Comparison of ENCODE assay signal across 23 cellular contexts in genomic region chr11:1922411-1923113, GRCh38. TPM values are rescaled to one million over a fixed set of nuclear protein-coding genes. Genes with fewer than 3 reads are reported as not detected.
DNase-seq lines count a peak whose midpoint lies in the region; ATAC-seq and TF ChIP-seq lines count a peak whose summit lies in the region.
"Had no signal": no experiment of that assay in that cellular context is flagged by ENCODE, and none has a peak within 500 bp of the region (broad histone marks: within the 10 kb centered on the region; RNA-seq: fewer than 3 reads in every experiment).

No MANE protein-coding gene starts in this region.

- no peaks in the 10 kb centered on the region for H4K20me1 ChIP-seq in neural progenitor cell (ENCODE audit: low read depth)

- H3F3A ChIP-seq in neural progenitor cell (ENCODE audit: low read depth), result no peaks in the 10 kb centered on the region

- H3K4me3 ChIP-seq in gastroesophageal sphincter, result no peak overlapping the region
- no peak overlapping the region for H3K4me3 ChIP-seq in neural progenitor cell
- H3K4me3 ChIP-seq: coronary artery, thyroid gland had no signal

- H2AFZ ChIP-seq in neural progenitor cell (replicated peaks), result no peak overlapping the region

- intact Hi-C loops in Right ventricle myocardium inferior (cut with DNase I) (no loop called here), cardiac septum (cut with DNase I) (no loop called here)

- TF ChIP-seq POLR2A in gastroesophageal sphincter (IDR thresholded peaks at IDR 0.05), result no peak

- ATAC-seq in Right ventricle myocardium inferior (no peak), gastroesophageal sphincter (no peak), HG02852 (IDR thresholded peaks at IDR 0.05; ENCODE audit: unreplicated experiment) (no peak)
- ATAC-seq: CD8-positive, alpha-beta T cell; naive thymus-derived CD4-positive, alpha-beta T cell had no signal

- TF ChIP-seq CTCF in gastroesophageal sphincter (IDR thresholded peaks at IDR 0.05) (no peak), neural progenitor cell (IDR thresholded peaks at IDR 0.05) (no peak)

- H3K4me1 Mint-ChIP-seq in neural progenitor cell, result peaks cover 12% of the 10 kb centered on the region
- H3K4me1 Mint-ChIP-seq in activated naive CD4-positive, alpha-beta T cell treated with anti-CD3 and anti-CD28 coated beads, Interleukin-2, amount 10 ng/mL, durations not matched to agents 7 days and 5 days, result peaks cover 6% of the 10 kb centered on the region

- 58 to 69% methylated on average over 3 to 4 of the region's 16 CpGs for WGBS in gastroesophageal sphincter (ENCODE audit: low coverage in 1 of 2), 2 donors

- H3K27me3 ChIP-seq in gastroesophageal sphincter, result peaks cover 15% of the 10 kb centered on the region
- H3K27me3 ChIP-seq in neural progenitor cell, result no peaks in the 10 kb centered on the region
- H3K27me3 ChIP-seq: thyroid gland had no signal

- H3K9ac ChIP-seq in neural progenitor cell, result no peak overlapping the region

- CTCF ChIA-PET in activated naive CD4-positive, alpha-beta T cell treated with anti-CD3 and anti-CD28 coated beads, Interleukin-2, amount 10 ng/mL, durations not matched to agents 7 days and 5 days (lab: Charles Lee), result interaction anchor here (0.6 to 2.3 kb wide), 6 partner anchors 31 to 1182 kb away, joined by 3 to 9 read pairs (median 4); partner anchors contain the start of gene PRR33

- H3K4me3 Mint-ChIP-seq in neural progenitor cell, result no peak overlapping the region
- H3K4me3 Mint-ChIP-seq in activated naive CD4-positive, alpha-beta T cell treated with anti-CD3 and anti-CD28 coated beads, Interleukin-2, amount 10 ng/mL, durations not matched to agents 7 days and 5 days, result no peak overlapping the region
- H3K4me3 Mint-ChIP-seq: CD8-positive, alpha-beta T cell; H9; IgD-negative memory B cell; immature natural killer cell; naive thymus-derived CD4-positive, alpha-beta T cell had no signal

- H3K36me3 ChIP-seq in gastroesophageal sphincter, result no peaks in the 10 kb centered on the region
- no peaks in the 10 kb centered on the region for H3K36me3 ChIP-seq in neural progenitor cell
- H3K36me3 ChIP-seq: thyroid gland had no signal

- H3K9me3 ChIP-seq in gastroesophageal sphincter (no peaks in the 10 kb centered on the region), neural progenitor cell (ENCODE audit: low read depth) (no peaks in the 10 kb centered on the region)
- H3K9me3 ChIP-seq: thyroid gland had no signal

- H3K4me2 ChIP-seq in neural progenitor cell, result no peak overlapping the region

- no peaks in the 10 kb centered on the region for H3K9me3 Mint-ChIP-seq in neural progenitor cell
- no peaks in the 10 kb centered on the region for H3K9me3 Mint-ChIP-seq in activated naive CD4-positive, alpha-beta T cell treated with anti-CD3 and anti-CD28 coated beads, Interleukin-2, amount 10 ng/mL, durations not matched to agents 7 days and 5 days
- H3K9me3 Mint-ChIP-seq: CD8-positive, alpha-beta T cell; H9; IgD-negative memory B cell; immature natural killer cell; naive thymus-derived CD4-positive, alpha-beta T cell had no signal

- no peaks in the 10 kb centered on the region for H3K36me3 Mint-ChIP-seq in neural progenitor cell
- no peaks in the 10 kb centered on the region for H3K36me3 Mint-ChIP-seq in activated naive CD4-positive, alpha-beta T cell treated with anti-CD3 and anti-CD28 coated beads, Interleukin-2, amount 10 ng/mL, durations not matched to agents 7 days and 5 days
- H3K36me3 Mint-ChIP-seq: CD8-positive, alpha-beta T cell; IgD-negative memory B cell; immature natural killer cell; naive thymus-derived CD4-positive, alpha-beta T cell had no signal

- no peak for TF ChIP-seq EP300 in gastroesophageal sphincter (IDR thresholded peaks at IDR 0.05)

- peak overlapping the region; percentile 85 for H3K27ac Mint-ChIP-seq in neural progenitor cell
- no peak overlapping the region for H3K27ac Mint-ChIP-seq in activated naive CD4-positive, alpha-beta T cell treated with anti-CD3 and anti-CD28 coated beads, Interleukin-2, amount 10 ng/mL, durations not matched to agents 7 days and 5 days
- H3K27ac Mint-ChIP-seq: CD8-positive, alpha-beta T cell; H9; immature natural killer cell had no signal

- H3K27me3 Mint-ChIP-seq in neural progenitor cell (ENCODE audit: insufficient read depth, low read depth), result peaks cover 9% of the 10 kb centered on the region
- H3K27me3 Mint-ChIP-seq in activated naive CD4-positive, alpha-beta T cell treated with anti-CD3 and anti-CD28 coated beads, Interleukin-2, amount 10 ng/mL, durations not matched to agents 7 days and 5 days, result peaks cover 50% of the 10 kb centered on the region

- H3K27ac ChIP-seq in gastroesophageal sphincter (peak overlapping the region in 3 of 4 donors; percentile 57 to 75 (median 60)), neural progenitor cell (no peak overlapping the region)
- H3K27ac ChIP-seq: HL-60, thyroid gland had no signal

- peak; percentile 51 for DNase-seq in Right ventricle myocardium inferior (ENCODE audit: missing footprints)
- no peak for DNase-seq in cardiac septum (ENCODE audit: low spot score)
- peak; percentile 1 for DNase-seq in neural progenitor cell (ENCODE audit: low spot score)
- no peak for DNase-seq in activated naive CD4-positive, alpha-beta T cell treated with anti-CD3 and anti-CD28 coated beads, Interleukin-2, amount 10 ng/mL, durations not matched to agents 7 days and 5 days
- no peak for DNase-seq in T-helper 9 cell
- DNase-seq in effector CD4-positive, alpha-beta T cell, result no peak
- DNase-seq: activated CD4-positive, alpha-beta T cell treated with anti-CD3 and anti-CD28 coated beads, Interleukin-2, amount 50 U/mL, for 4 hours; activated naive CD4-positive, alpha-beta T cell treated with anti-CD3 and anti-CD28 coated beads, Interleukin-2, amount 50 U/mL, for 16 hours; CD8-positive, alpha-beta T cell; H9; immature natural killer cell; naive thymus-derived CD4-positive, alpha-beta T cell; NCI-H2029; NCI-H510A; thyroid gland had no signal

- H3K4me1 ChIP-seq in gastroesophageal sphincter (peaks cover 0 to 37% (median 25%) of the 10 kb centered on the region in 3 donors), neural progenitor cell (peaks cover 4% of the 10 kb centered on the region)

- no peaks in the 10 kb centered on the region for H3K79me2 ChIP-seq in neural progenitor cell (ENCODE audit: low read depth)

RNA-seq across cellular contexts. Expression of gene TNNT3, which starts 3.1 kb away (rescaled TPM):
- total RNA-seq in Right ventricle myocardium inferior (36.3 TPM), cardiac septum (41.5 TPM), gastroesophageal sphincter (1 to 10 TPM; 1.7 to 4.3 (median 2.5) TPM), neural progenitor cell (ENCODE audit: low replicate concordance) (0.40 and 0.92 TPM in 2 replicates)
- total RNA-seq: Daoy, H9, lung microvascular endothelial cell, RPMI7951 had no signal

RNA-seq across cellular contexts. Expression of gene MRPL23, which starts 24.6 kb away (rescaled TPM):
- total RNA-seq in Right ventricle myocardium inferior (107 TPM), cardiac septum (85.0 TPM), gastroesophageal sphincter (100 to 1,000 TPM in 2 of 4 donors, 10 to 100 TPM in 2; 87.0 to 132 (median 106) TPM), neural progenitor cell (ENCODE audit: low replicate concordance) (43.2 and 82.1 TPM in 2 replicates)

RNA-seq across cellular contexts. Expression of gene PRR33, which starts 30.9 kb away (rescaled TPM):
- total RNA-seq in Right ventricle myocardium inferior (5.0 TPM), cardiac septum (0.75 TPM), gastroesophageal sphincter (not detected), neural progenitor cell (ENCODE audit: low replicate concordance) (not detected in 2 replicates)
- total RNA-seq: CD8-positive, alpha-beta T cell; Daoy; H9; lung microvascular endothelial cell; RPMI7951; thyroid gland had no signal

Comparison
In these comparisons a context has a peak if more than half of its experiments do, and no peak if none do; other contexts are left out.
1. DNase-seq: peak in Right ventricle myocardium inferior (single experiment) and neural progenitor cell (single experiment); none in cardiac septum (single experiment), activated naive CD4-positive, alpha-beta T cell treated with anti-CD3 and anti-CD28 coated beads, Interleukin-2, amount 10 ng/mL, durations not matched to agents 7 days and 5 days (single experiment), T-helper 9 cell (single experiment) and effector CD4-positive, alpha-beta T cell (single experiment).